ENCODE assay signal across 1 cellular context in the genomic region with DNA sequence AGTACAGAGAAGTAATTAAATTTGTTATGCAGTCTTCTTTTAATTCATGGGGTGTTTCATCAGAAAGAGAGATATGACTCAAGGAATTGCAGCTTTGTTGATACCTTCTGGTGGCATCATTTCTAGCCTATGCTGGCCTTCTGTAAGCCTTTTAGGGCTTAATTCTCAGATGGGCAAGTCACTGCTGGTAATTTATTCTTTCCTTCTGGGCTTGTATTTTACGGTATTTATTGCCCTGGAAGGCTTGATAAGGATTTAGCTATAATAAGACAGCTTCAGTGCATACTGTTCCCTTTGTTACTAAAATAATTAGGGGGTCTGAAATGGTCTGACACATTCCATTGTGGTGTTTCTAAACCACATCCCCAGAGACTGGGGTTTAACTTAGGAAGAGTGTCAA.
TF ChIP-seq lines count a peak whose summit lies in the region.

No MANE protein-coding gene starts in this region.

TF ChIP-seq in IMR-90, 13 proteins besides CTCF, POLR2A, EP300 and RAD21 (continued from another document):
- TF ChIP-seq MAFK (IDR thresholded peaks at IDR 0.05; ENCODE audit: low read depth, low read length): no peak
- TF ChIP-seq, protein P1, sequence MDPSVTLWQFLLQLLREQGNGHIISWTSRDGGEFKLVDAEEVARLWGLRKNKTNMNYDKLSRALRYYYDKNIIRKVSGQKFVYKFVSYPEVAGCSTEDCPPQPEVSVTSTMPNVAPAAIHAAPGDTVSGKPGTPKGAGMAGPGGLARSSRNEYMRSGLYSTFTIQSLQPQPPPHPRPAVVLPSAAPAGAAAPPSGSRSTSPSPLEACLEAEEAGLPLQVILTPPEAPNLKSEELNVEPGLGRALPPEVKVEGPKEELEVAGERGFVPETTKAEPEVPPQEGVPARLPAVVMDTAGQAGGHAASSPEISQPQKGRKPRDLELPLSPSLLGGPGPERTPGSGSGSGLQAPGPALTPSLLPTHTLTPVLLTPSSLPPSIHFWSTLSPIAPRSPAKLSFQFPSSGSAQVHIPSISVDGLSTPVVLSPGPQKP (IDR thresholded peaks at IDR 0.05; ENCODE audit: borderline replicate concordance, low read depth, low read length): no peak
- TF ChIP-seq MAZ (IDR thresholded peaks at IDR 0.05; ENCODE audit: borderline replicate concordance, low read depth, low read length): no peak
- no peak for TF ChIP-seq RCOR1 (IDR thresholded peaks at IDR 0.05; ENCODE audit: insufficient replicate concordance, low read length)
- TF ChIP-seq NFE2L2 (IDR thresholded peaks at IDR 0.05; ENCODE audit: low read depth, low read length): no peak
